32 cellular contexts compared by ENCODE assay signal in the genomic region with DNA sequence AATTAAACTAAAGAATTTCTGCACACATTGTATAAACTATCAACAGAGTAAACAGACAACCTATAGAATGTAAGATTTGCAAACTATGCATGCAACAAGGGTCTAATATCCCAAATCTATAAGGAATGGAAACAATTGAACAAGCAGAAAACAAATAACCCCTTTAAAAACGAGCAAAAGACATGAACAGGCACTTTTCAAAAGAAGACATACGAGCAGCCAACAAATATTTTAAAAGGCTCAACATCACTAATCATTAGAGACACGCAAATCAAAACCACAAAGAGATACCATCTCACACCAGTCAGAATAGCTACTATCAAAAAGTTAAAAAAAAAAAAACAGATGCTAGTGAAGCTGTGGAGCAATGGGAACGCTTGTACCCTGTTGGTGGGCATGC. TPM values are rescaled to one million over a fixed set of nuclear protein-coding genes. Genes with fewer than 3 reads are reported as not detected.
"Had no signal": no experiment of that assay in that cellular context is flagged by ENCODE, and none has a peak within 500 bp of the region (broad histone marks: within the 10 kb centered on the region; RNA-seq: fewer than 3 reads in every experiment).

No MANE protein-coding gene starts in this region.

- H3K27ac ChIP-seq: stomach, suprapubic skin, testis, thoracic aorta, thyroid gland, tibial artery, tibial nerve, transverse colon, upper lobe of left lung, upper lobe of right lung, uterus, vagina had no signal

- H3K27me3 ChIP-seq: stomach, suprapubic skin, testis, thyroid gland, tibial artery, tibial nerve, transverse colon, upper lobe of left lung, upper lobe of right lung, uterus, vagina had no signal

- H3K36me3 Mint-ChIP-seq: stimulated activated effector memory CD8-positive, alpha-beta T cell treated with anti-CD3 and anti-CD28 coated beads, Interleukin-12 subunit alpha, Interleukin-12 subunit beta, amount 100 ng/mL, for 72 hours had no signal

- H3K4me3 Mint-ChIP-seq: stimulated activated effector memory CD8-positive, alpha-beta T cell treated with anti-CD3 and anti-CD28 coated beads, Interleukin-12 subunit alpha, Interleukin-12 subunit beta, amount 100 ng/mL, for 72 hours; stimulated activated memory B cell treated with anti-CD40 and anti-IgM and Interleukin-4, amounts not matched to agents 10 μg/mL and 1 μg/mL and 100 μg/mL, for 72 hours; stimulated activated naive B cell treated with anti-CD40 and anti-IgM and Interleukin-4, amounts not matched to agents 10 μg/mL and 1 μg/mL and 100 μg/mL, for 72 hours; stimulated activated naive CD8-positive, alpha-beta T cell treated with anti-CD3 and anti-CD28 coated beads, Interleukin-15, amount 100 ng/mL, for 72 hours; stimulated activated naive CD8-positive, alpha-beta T cell treated with anti-CD3 and anti-CD28 coated beads, Interleukin-15, Interleukin-2, amounts not matched to agents 100 ng/mL and 50 ng/mL, for 24 hours; type B pancreatic cell had no signal

- H3K36me3 ChIP-seq: suprapubic skin, thoracic aorta, thyroid gland, transverse colon, upper lobe of right lung, uterus, vagina had no signal

- H3K4me1 ChIP-seq: stomach, suprapubic skin, testis, thyroid gland, tibial artery, tibial nerve, transverse colon, upper lobe of left lung, upper lobe of right lung, uterus, vagina had no signal

- H3K27ac Mint-ChIP-seq: stimulated activated effector memory CD8-positive, alpha-beta T cell treated with anti-CD3 and anti-CD28 coated beads, Interleukin-12 subunit alpha, Interleukin-12 subunit beta, amount 100 ng/mL, for 72 hours; stimulated activated memory B cell treated with anti-CD40 and anti-IgM and Interleukin-4, amounts not matched to agents 10 μg/mL and 1 μg/mL and 100 μg/mL, for 72 hours; stimulated activated naive B cell treated with anti-CD40 and anti-IgM and Interleukin-4, amounts not matched to agents 10 μg/mL and 1 μg/mL and 100 μg/mL, for 72 hours; stimulated activated naive CD8-positive, alpha-beta T cell treated with anti-CD3 and anti-CD28 coated beads, Interleukin-15, amount 100 ng/mL, for 72 hours; stimulated activated naive CD8-positive, alpha-beta T cell treated with anti-CD3 and anti-CD28 coated beads, Interleukin-15, Interleukin-2, amounts not matched to agents 100 ng/mL and 50 ng/mL, for 24 hours; type B pancreatic cell had no signal

- H3K27me3 Mint-ChIP-seq: stimulated activated memory B cell treated with anti-CD40 and anti-IgM and Interleukin-4, amounts not matched to agents 10 μg/mL and 1 μg/mL and 100 μg/mL, for 72 hours; stimulated activated naive B cell treated with anti-CD40 and anti-IgM and Interleukin-4, amounts not matched to agents 10 μg/mL and 1 μg/mL and 100 μg/mL, for 72 hours; stimulated activated naive CD8-positive, alpha-beta T cell treated with anti-CD3 and anti-CD28 coated beads, Interleukin-15, amount 100 ng/mL, for 72 hours; stimulated activated naive CD8-positive, alpha-beta T cell treated with anti-CD3 and anti-CD28 coated beads, Interleukin-15, Interleukin-2, amounts not matched to agents 100 ng/mL and 50 ng/mL, for 24 hours; type B pancreatic cell had no signal

- DNase-seq: stimulated activated CD4-positive, alpha-beta T cell treated with anti-CD3 and anti-CD28 coated beads, Interleukin-2, amount 100 ng/mL, for 48 hours; stimulated activated CD4-positive, alpha-beta T cell treated with anti-CD3 and anti-CD28 coated beads, Interleukin-4, amount 100 ng/mL, for 1 hour; stimulated activated CD4-positive, alpha-beta T cell treated with anti-CD3 and anti-CD28 coated beads, Interleukin-4, amount 100 ng/mL, for 24 hours; stimulated activated CD4-positive, alpha-beta T cell treated with anti-CD3 and anti-CD28 coated beads, Interleukin-4, amount 100 ng/mL, for 4 hours; stimulated activated CD8-positive, alpha-beta memory T cell treated with anti-CD3 and anti-CD28 coated beads, Interleukin-4, amount 100 ng/mL, for 48 hours; stimulated activated naive B cell treated with anti-CD40 and anti-IgM and Interleukin-4, amounts not matched to agents 10 μg/mL and 1 μg/mL and 100 μg/mL, for 72 hours; stimulated activated naive CD4-positive, alpha-beta T cell; stimulated activated naive CD4-positive, alpha-beta T cell treated with Interleukin-2 at 50 U/mL for 16 hours; stimulated activated naive CD8-positive, alpha-beta T cell treated with anti-CD3 and anti-CD28 coated beads, Interleukin-15, amount 100 ng/mL, for 72 hours; stimulated activated naive CD8-positive, alpha-beta T cell treated with anti-CD3 and anti-CD28 coated beads, Interleukin-15, Interleukin-2, amounts not matched to agents 100 U/mL and 50 U/mL, for 24 hours; stomach; substantia nigra; testis; thyroid gland; tibial artery; transverse colon; trophoblast cell; upper lobe of left lung; upper lobe of right lung; uterus had no signal

- ATAC-seq: stimulated activated effector memory CD8-positive, alpha-beta T cell treated with anti-CD3 and anti-CD28 coated beads, Interleukin-12 subunit alpha, Interleukin-12 subunit beta, amount 100 ng/mL, for 72 hours; stimulated activated memory B cell treated with anti-CD40 and anti-IgM and Interleukin-4, amounts not matched to agents 10 μg/mL and 1 μg/mL and 100 μg/mL, for 72 hours; stimulated activated naive B cell treated with anti-CD40 and anti-IgM and Interleukin-4, amounts not matched to agents 10 μg/mL and 1 μg/mL and 100 μg/mL, for 72 hours; stimulated activated naive CD8-positive, alpha-beta T cell treated with anti-CD3 and anti-CD28 coated beads, Interleukin-15, amount 100 ng/mL, for 72 hours; stimulated activated naive CD8-positive, alpha-beta T cell treated with anti-CD3 and anti-CD28 coated beads, Interleukin-15, Interleukin-2, amounts not matched to agents 100 U/mL and 50 U/mL, for 24 hours; upper lobe of right lung had no signal

- H3K4me3 ChIP-seq: stomach, suprapubic skin, testis, thoracic aorta, thyroid gland, tibial artery, tibial nerve, transverse colon, upper lobe of left lung, upper lobe of right lung, uterus, vagina had no signal

- H3K4me1 Mint-ChIP-seq: stimulated activated effector memory CD8-positive, alpha-beta T cell treated with anti-CD3 and anti-CD28 coated beads, Interleukin-12 subunit alpha, Interleukin-12 subunit beta, amount 100 ng/mL, for 72 hours; stimulated activated memory B cell treated with anti-CD40 and anti-IgM and Interleukin-4, amounts not matched to agents 10 μg/mL and 1 μg/mL and 100 μg/mL, for 72 hours; stimulated activated naive B cell treated with anti-CD40 and anti-IgM and Interleukin-4, amounts not matched to agents 10 μg/mL and 1 μg/mL and 100 μg/mL, for 72 hours; stimulated activated naive CD8-positive, alpha-beta T cell treated with anti-CD3 and anti-CD28 coated beads, Interleukin-15, amount 100 ng/mL, for 72 hours had no signal

- H3K9me3 ChIP-seq: testis, thyroid gland had no signal

RNA-seq across cellular contexts. Expression of a gene that starts 4.7 kb away (rescaled TPM):
- polyA plus RNA-seq: stomach, urinary bladder had no signal

RNA-seq across cellular contexts. Expression of a gene that starts 24.4 kb away (rescaled TPM):
- total RNA-seq: stomach, subcutaneous adipose tissue, temporal lobe, thoracic aorta, thyroid gland, transverse colon, upper lobe of right lung, ureter, urinary bladder, uterus, vagina had no signal
- polyA plus RNA-seq: urinary bladder had no signal
